In genomic region chr20:20360464-20360863, GRCh38 we compare ENCODE assay signal across 8 cellular contexts. TPM values are rescaled to one million over a fixed set of nuclear protein-coding genes. Genes with fewer than 3 reads are reported as not detected.
A peak's percentile ranks its signal among the peaks of the same experiment; 100 is the strongest.
DNase-seq lines count a peak whose midpoint lies in the region; ATAC-seq and TF ChIP-seq lines count a peak whose summit lies in the region.

No MANE protein-coding gene starts in this region.

- H3K4me3 Mint-ChIP-seq in activated CD4-positive, alpha-beta memory T cell treated with anti-CD3 and anti-CD28 coated beads, Interleukin-2, amount 10 ng/mL, durations not matched to agents 7 days and 5 days = no peak overlapping the region

- CTCF ChIA-PET in activated CD4-positive, alpha-beta memory T cell treated with anti-CD3 and anti-CD28 coated beads, Interleukin-2, amount 10 ng/mL, durations not matched to agents 7 days and 5 days (lab: Charles Lee) = no interaction called here

- H3K27me3 Mint-ChIP-seq in activated CD4-positive, alpha-beta memory T cell treated with anti-CD3 and anti-CD28 coated beads, Interleukin-2, amount 10 ng/mL, durations not matched to agents 7 days and 5 days = peaks cover 50% of the 10 kb centered on the region

- H3K4me1 Mint-ChIP-seq in activated CD4-positive, alpha-beta memory T cell treated with anti-CD3 and anti-CD28 coated beads, Interleukin-2, amount 10 ng/mL, durations not matched to agents 7 days and 5 days = peaks cover 7% of the 10 kb centered on the region

- no peak overlapping the region for H3K27ac Mint-ChIP-seq in activated CD4-positive, alpha-beta memory T cell treated with anti-CD3 and anti-CD28 coated beads, Interleukin-2, amount 10 ng/mL, durations not matched to agents 7 days and 5 days

- ATAC-seq in Right ventricle myocardium inferior (peak; percentile 76), HG02981 (IDR thresholded peaks at IDR 0.05; ENCODE audit: unreplicated experiment) (peak; percentile 74), omental fat pad (ENCODE audit: low FRiP score) (peak; percentile 54)

- no peaks in the 10 kb centered on the region for H3K36me3 Mint-ChIP-seq in activated CD4-positive, alpha-beta memory T cell treated with anti-CD3 and anti-CD28 coated beads, Interleukin-2, amount 10 ng/mL, durations not matched to agents 7 days and 5 days (ENCODE audit: low read depth)

- H3K9me3 Mint-ChIP-seq in activated CD4-positive, alpha-beta memory T cell treated with anti-CD3 and anti-CD28 coated beads, Interleukin-2, amount 10 ng/mL, durations not matched to agents 7 days and 5 days = peaks cover under 1% of the 10 kb centered on the region

- POLR2A ChIA-PET in activated CD4-positive, alpha-beta memory T cell treated with anti-CD3 and anti-CD28 coated beads, Interleukin-2, amount 10 ng/mL, durations not matched to agents 7 days and 5 days (lab: Charles Lee) = no interaction called here

- no peak for DNase-seq in Right ventricle myocardium inferior (ENCODE audit: missing footprints)
- no peak for DNase-seq in cardiac septum (ENCODE audit: low spot score)
- peak; percentile 66 to 80 for DNase-seq in NCI-H446 (lab: John Stamatoyannopoulos, UW)
- DNase-seq in activated CD4-positive, alpha-beta memory T cell treated with anti-CD3 and anti-CD28 coated beads, Interleukin-2, amount 10 ng/mL, durations not matched to agents 7 days and 5 days = peak; percentile 24
- peak; percentile 62 for DNase-seq in fibroblast of villous mesenchyme (ENCODE audit: low read depth)
- DNase-seq in omental fat pad (ENCODE audit: low spot score) = no peak
- DNase-seq in mesenteric fat pad (ENCODE audit: low spot score) = no peak

- no peak overlapping the region for H3K4me3 ChIP-seq in fibroblast of villous mesenchyme (ENCODE audit: low read depth, low read length)

- TF ChIP-seq CTCF in fibroblast of villous mesenchyme (IDR thresholded peaks at IDR 0.05; ENCODE audit: insufficient read depth, low read depth, low read length) = peak; percentile 78
- TF ChIP-seq CTCF in omental fat pad (IDR thresholded peaks at IDR 0.05) = peak in 2 of 3 donors; percentile 32 to 33

- intact Hi-C loops in Right ventricle myocardium inferior (cut with DNase I) (loop anchor here (2.0 to 10.0 kb wide), 3 partner anchors 104 to 273 kb away; no protein-coding TSS in a partner anchor), cardiac septum (cut with DNase I) (loop anchor here (2.0 kb wide), 1 partner anchor 208 kb away; no protein-coding TSS in a partner anchor)

RNA-seq across cellular contexts. Expression of gene INSM1, which starts 7.4 kb away (rescaled TPM):
- total RNA-seq in Right ventricle myocardium inferior (not detected), cardiac septum (not detected), fibroblast of villous mesenchyme (under 0.01 TPM in 1 of 2 replicates, not detected in the other), omental fat pad (not detected), mesenteric fat pad (not detected)
- total RNA-seq in activated CD4-positive, alpha-beta memory T cell treated with anti-CD3 and anti-CD28 coated beads, Interleukin-2, amount 10 ng/mL, durations not matched to agents 7 days and 5 days = not detected

Comparison
In these comparisons a context has a peak if more than half of its experiments do, and no peak if none do; other contexts are left out.
1. DNase-seq: peak in NCI-H446 (2 of 2), activated CD4-positive, alpha-beta memory T cell treated with anti-CD3 and anti-CD28 coated beads, Interleukin-2, amount 10 ng/mL, durations not matched to agents 7 days and 5 days (single experiment) and fibroblast of villous mesenchyme (single experiment); none in Right ventricle myocardium inferior (single experiment), cardiac septum (single experiment), omental fat pad (single experiment) and mesenteric fat pad (single experiment).
2. Peak in every context shown above with its lines, with median percentiles within 50 percentile points of each other: ATAC-seq.